ENCODE assay signal across 14 cellular contexts in genomic region chr10:78434886-78435285, GRCh38.
A peak's percentile ranks its signal among the peaks of the same experiment; 100 is the strongest.
DNase-seq lines count a peak whose midpoint lies in the region; ATAC-seq and TF ChIP-seq lines count a peak whose summit lies in the region.
"Had no signal": no experiment of that assay in that cellular context is flagged by ENCODE, and none has a peak within 500 bp of the region (broad histone marks: within the 10 kb centered on the region; RNA-seq: fewer than 3 reads in every experiment).

No MANE protein-coding gene starts in this region.

- peaks cover 48% of the 10 kb centered on the region for H3K79me1 ChIP-seq in trophoblast cell (ENCODE audit: low read length)

- intact Hi-C loops in activated CD4-positive, alpha-beta T cell treated with anti-CD3 and anti-CD28 coated beads for 36 hours (cut with DNase I, micrococcal nuclease): no loop called here

- H3K4me3 Mint-ChIP-seq in activated CD4-positive, alpha-beta T cell treated with anti-CD3 and anti-CD28 coated beads for 36 hours: no peak overlapping the region
- H3K4me3 Mint-ChIP-seq: GM23338 had no signal

- H2BK120ac ChIP-seq in trophoblast cell (ENCODE audit: insufficient read depth, low read length, poor library complexity): peak overlapping the region; percentile 27

- TF ChIP-seq CTCF in C4-2B (conservative IDR thresholded peaks at IDR 0.05) (no peak), hepatocyte (IDR thresholded peaks at IDR 0.05; ENCODE audit: poor library complexity) (no peak)

- H4K20me1 ChIP-seq in hepatocyte (ENCODE audit: insufficient read depth, poor library complexity, severe bottlenecking): no peaks in the 10 kb centered on the region

- no peaks in the 10 kb centered on the region for H3K27me3 ChIP-seq in hepatocyte
- H3K27me3 ChIP-seq in trophoblast cell (ENCODE audit: insufficient read depth, low read length): no peaks in the 10 kb centered on the region

- H3K4me1 ChIP-seq in hepatocyte (ENCODE audit: insufficient read depth) (peaks cover 52% of the 10 kb centered on the region), trophoblast cell (ENCODE audit: control insufficient read depth in 1 of 2, insufficient read depth in 2 of 2, low read length in 2 of 2) (peaks cover 48 to 55% of the 10 kb centered on the region in 2 experiments)

- H3K18ac ChIP-seq in trophoblast cell (ENCODE audit: low read length): peak overlapping the region; percentile 48

- H2AFZ ChIP-seq in hepatocyte (no peak overlapping the region), trophoblast cell (ENCODE audit: insufficient read depth, low read length, poor library complexity) (peak overlapping the region; percentile 27)
- H2AFZ ChIP-seq: GM23338 had no signal

- POLR2A ChIA-PET in activated CD4-positive, alpha-beta T cell treated with anti-CD3 and anti-CD28 coated beads for 36 hours (lab: Charles Lee): no interaction called here

- DNase-seq in M059J (ENCODE audit: low read depth) (peak; percentile 17), hepatocyte (ENCODE audit: low spot score) (no peak), trophoblast cell (no peak), OCI-M1 (lab: John Stamatoyannopoulos, UW) (no peak)
- no peak for DNase-seq in activated CD4-positive, alpha-beta T cell treated with anti-CD3 and anti-CD28 coated beads for 36 hours
- DNase-seq: DND-41, NCI-H1436, NCI-H1930, NCI-H345, NCI-H526 treated with DMSO at 0.1 percent for 48 hours had no signal

- ATAC-seq in GM19035 (IDR thresholded peaks at IDR 0.05; ENCODE audit: unreplicated experiment): no peak
- no peak for ATAC-seq in activated CD4-positive, alpha-beta T cell treated with anti-CD3 and anti-CD28 coated beads for 36 hours
- ATAC-seq: GM23338, HCT116 had no signal

- peak overlapping the region; percentile 33 for H2BK5ac ChIP-seq in trophoblast cell (ENCODE audit: low read depth, low read length, poor library complexity)

- peak overlapping the region; percentile 88 for H2BK12ac ChIP-seq in trophoblast cell (ENCODE audit: low read length)

- 78% methylated on average over 8 of the region's 8 CpGs for WGBS in hepatocyte (ENCODE audit: low lambda C conversion rate, missing lambda C conversion rate)
- WGBS in trophoblast cell (ENCODE audit: extremely low coverage, insufficient coverage, insufficient read length): no CpG with 5 or more reads among the region's 8 CpGs

- H4K12ac ChIP-seq in trophoblast cell (ENCODE audit: low read depth, low read length): no peak overlapping the region

- no peak overlapping the region for H3K4me2 ChIP-seq in hepatocyte
- no peak overlapping the region for H3K4me2 ChIP-seq in trophoblast cell (ENCODE audit: low read length)
- H3K4me2 ChIP-seq: GM23338 had no signal

- no peaks in the 10 kb centered on the region for H3K36me3 ChIP-seq in hepatocyte (replicated peaks; ENCODE audit: insufficient read depth, low read depth)
- H3K36me3 ChIP-seq in trophoblast cell (ENCODE audit: control insufficient read depth in 1 of 2, insufficient read depth in 2 of 2, low read length in 2 of 2): no peaks in the 10 kb centered on the region

- H3K27ac ChIP-seq in C4-2B (peak overlapping the region; percentile 46), hepatocyte (peak overlapping the region; percentile 81), trophoblast cell (ENCODE audit: low read depth, low read length) (no peak overlapping the region)

- H3K27me3 Mint-ChIP-seq in activated CD4-positive, alpha-beta T cell treated with anti-CD3 and anti-CD28 coated beads for 36 hours: peaks cover 13% of the 10 kb centered on the region

- H3K4ac ChIP-seq in trophoblast cell (ENCODE audit: low read depth, low read length): no peak overlapping the region

- peak overlapping the region; percentile 34 for H4K8ac ChIP-seq in trophoblast cell (ENCODE audit: low read depth, low read length)

- H3K9me3 ChIP-seq in hepatocyte (ENCODE audit: low read depth) (no peaks in the 10 kb centered on the region), trophoblast cell (ENCODE audit: insufficient read depth, low read depth, low read length) (no peaks in the 10 kb centered on the region)

- CTCF ChIA-PET in activated CD4-positive, alpha-beta T cell treated with anti-CD3 and anti-CD28 coated beads for 36 hours (lab: Charles Lee): no interaction called here

- no peaks in the 10 kb centered on the region for H3K4me1 Mint-ChIP-seq in activated CD4-positive, alpha-beta T cell treated with anti-CD3 and anti-CD28 coated beads for 36 hours

- H3K36me3 Mint-ChIP-seq in activated CD4-positive, alpha-beta T cell treated with anti-CD3 and anti-CD28 coated beads for 36 hours (ENCODE audit: low read depth): no peaks in the 10 kb centered on the region

- peak overlapping the region; percentile 90 for H4K91ac ChIP-seq in trophoblast cell (ENCODE audit: low read depth, low read length)

- H3K9me3 Mint-ChIP-seq in activated CD4-positive, alpha-beta T cell treated with anti-CD3 and anti-CD28 coated beads for 36 hours (ENCODE audit: low read depth): no peaks in the 10 kb centered on the region
- H3K9me3 Mint-ChIP-seq: GM23338 had no signal

- H3K23ac ChIP-seq in trophoblast cell (ENCODE audit: low read length): no peak overlapping the region

- H3K14ac ChIP-seq in trophoblast cell (ENCODE audit: low read length): peak overlapping the region; percentile 41

- H3K4me3 ChIP-seq in hepatocyte (no peak overlapping the region), trophoblast cell (ENCODE audit: low read depth, low read length) (no peak overlapping the region)
- H3K4me3 ChIP-seq: GM23338 had no signal

- H3K27ac Mint-ChIP-seq in activated CD4-positive, alpha-beta T cell treated with anti-CD3 and anti-CD28 coated beads for 36 hours: no peak overlapping the region
- H3K27ac Mint-ChIP-seq: GM23338 had no signal

- H3K9ac ChIP-seq in trophoblast cell (ENCODE audit: low read length): no peak overlapping the region

- H3K79me2 ChIP-seq in hepatocyte (no peaks in the 10 kb centered on the region), trophoblast cell (ENCODE audit: control insufficient read depth, insufficient read depth, low read length, poor library complexity) (peaks cover 4% of the 10 kb centered on the region)

- peak overlapping the region; percentile 36 for H2AK5ac ChIP-seq in trophoblast cell (ENCODE audit: low read length)

- no peaks in the 10 kb centered on the region for H3K9me2 ChIP-seq in hepatocyte (replicated peaks; ENCODE audit: insufficient read depth)
